ENCODE assay signal across 17 cellular contexts in the genomic region with DNA sequence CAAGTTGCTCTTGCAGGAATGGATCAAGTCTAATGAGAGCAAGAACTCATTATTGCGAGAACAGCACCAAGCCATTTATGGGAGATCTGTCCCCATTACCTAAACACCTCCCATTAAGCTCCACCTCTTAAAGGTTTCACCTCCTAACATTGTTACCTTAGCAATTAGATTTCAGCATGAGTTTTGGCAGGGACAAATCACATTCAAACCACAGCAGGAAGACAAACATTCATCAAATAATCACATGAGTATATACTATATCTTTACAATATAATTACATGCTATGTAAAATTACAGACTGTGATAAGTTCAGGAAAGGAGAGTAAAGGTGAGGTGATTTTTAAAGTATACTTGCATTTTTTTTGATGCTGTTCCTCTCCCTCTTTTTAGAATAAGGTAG. TPM values are rescaled to one million over a fixed set of nuclear protein-coding genes. Genes with fewer than 3 reads are reported as not detected.
DNase-seq lines count a peak whose midpoint lies in the region; ATAC-seq and TF ChIP-seq lines count a peak whose summit lies in the region.
"Had no signal": no experiment of that assay in that cellular context is flagged by ENCODE, and none has a peak within 500 bp of the region (broad histone marks: within the 10 kb centered on the region; RNA-seq: fewer than 3 reads in every experiment).

No MANE protein-coding gene starts in this region.

- no peak for TF ChIP-seq CTCF in PC-3 (conservative IDR thresholded peaks at IDR 0.05; ENCODE audit: low read depth, low read length)

- H3K27ac Mint-ChIP-seq in activated T-cell treated with anti-CD3 and anti-CD28 coated beads, Interleukin-2, amount 50 U/mL, for 72 hours, result no peak overlapping the region
- no peak overlapping the region for H3K27ac Mint-ChIP-seq in naive thymus-derived CD8-positive, alpha-beta T cell
- H3K27ac Mint-ChIP-seq: CD14-positive monocyte; CD4-positive, alpha-beta T cell; CD8-positive, alpha-beta memory T cell had no signal

- ATAC-seq in left colon, result peak; percentile 89
- ATAC-seq in PC-3, result no peak
- ATAC-seq in activated T-cell treated with anti-CD3 and anti-CD28 coated beads, Interleukin-2, amount 50 U/mL, for 72 hours (replicated peaks in 1 of 2), result no peak
- ATAC-seq in naive thymus-derived CD8-positive, alpha-beta T cell, result no peak

- intact Hi-C loops in left colon (cut with DNase I, micrococcal nuclease), result no loop called here
- intact Hi-C loops in PC-3 (cut with micrococcal nuclease), result no loop called here

- H3K79me2 ChIP-seq in PC-3 (ENCODE audit: low read length), result no peaks in the 10 kb centered on the region

- POLR2A ChIA-PET in PC-3 (lab: Charles Lee; ENCODE audit: unreplicated experiment), result no interaction called here
- POLR2A ChIA-PET in naive thymus-derived CD8-positive, alpha-beta T cell (lab: Charles Lee), result no interaction called here

- H3K4me3 Mint-ChIP-seq in activated T-cell treated with anti-CD3 and anti-CD28 coated beads, Interleukin-2, amount 50 U/mL, for 72 hours, result no peak overlapping the region
- H3K4me3 Mint-ChIP-seq in naive thymus-derived CD8-positive, alpha-beta T cell, result no peak overlapping the region
- H3K4me3 Mint-ChIP-seq: CD14-positive monocyte; CD4-positive, alpha-beta T cell; CD8-positive, alpha-beta memory T cell had no signal

- no peak overlapping the region for H2AFZ ChIP-seq in PC-3 (ENCODE audit: low read length)

- DNase-seq in NCI-H1417 treated with DMSO at 0.1 percent for 48 hours (lab: John Stamatoyannopoulos, UW) (peak; percentile 39), NCI-H69 (lab: John Stamatoyannopoulos, UW) (peak; percentile 91), left colon (no peak), PC-3 (no peak), NCI-H146 (lab: John Stamatoyannopoulos, UW) (no peak)
- no peak for DNase-seq in activated T-cell treated with anti-CD3 and anti-CD28 coated beads, Interleukin-2, amount 50 U/mL, for 72 hours
- no peak for DNase-seq in naive thymus-derived CD8-positive, alpha-beta T cell
- DNase-seq: BE2C; Calu3; CD4-positive, alpha-beta T cell; CD8-positive, alpha-beta memory T cell; DMS53; GF-D8; GOT3 had no signal

- no peaks in the 10 kb centered on the region for H3K4me1 Mint-ChIP-seq in activated T-cell treated with anti-CD3 and anti-CD28 coated beads, Interleukin-2, amount 50 U/mL, for 72 hours (ENCODE audit: low read depth)
- peaks cover 0 to 5% (median 4%) of the 10 kb centered on the region in 4 donors for H3K4me1 Mint-ChIP-seq in naive thymus-derived CD8-positive, alpha-beta T cell
- H3K4me1 Mint-ChIP-seq: CD14-positive monocyte had no signal

- H3K27me3 Mint-ChIP-seq in activated T-cell treated with anti-CD3 and anti-CD28 coated beads, Interleukin-2, amount 50 U/mL, for 72 hours (ENCODE audit: low read depth), result peaks cover 77% of the 10 kb centered on the region
- H3K27me3 Mint-ChIP-seq in naive thymus-derived CD8-positive, alpha-beta T cell, result peaks cover 54 to 82% (median 68%) of the 10 kb centered on the region in 5 donors

- H3K4me3 ChIP-seq in PC-3 (ENCODE audit: low read length), result no peak overlapping the region
- H3K4me3 ChIP-seq: BLaER1 treated with 17β-estradiol and CSF1 and Interleukin-3, amounts not matched to agents 10 nM and 100 nM; HAP-1 had no signal

- BruUV-seq in PC-3 (replicated peaks; lab: Mats Ljungman, UMichigan), result no TSS peak

- no peak overlapping the region for H3K27ac ChIP-seq in PC-3 (ENCODE audit: low read length)
- H3K27ac ChIP-seq: BLaER1 treated with 17β-estradiol and CSF1 and Interleukin-3, amounts not matched to agents 10 nM and 100 nM had no signal

- H3K27me3 ChIP-seq in PC-3 (ENCODE audit: low read length), result no peaks in the 10 kb centered on the region
- H3K27me3 ChIP-seq: BE2C had no signal

- H3K4me2 ChIP-seq in PC-3 (ENCODE audit: low read length), result no peak overlapping the region
- H3K4me2 ChIP-seq: BLaER1 treated with 17β-estradiol and CSF1 and Interleukin-3, amounts not matched to agents 10 nM and 100 nM had no signal

- peaks cover 3 to 7% of the 10 kb centered on the region in 2 donors for H3K9me3 Mint-ChIP-seq in activated T-cell treated with anti-CD3 and anti-CD28 coated beads, Interleukin-2, amount 50 U/mL, for 72 hours
- peaks cover 0 to 18% (median 4%) of the 10 kb centered on the region in 9 donors for H3K9me3 Mint-ChIP-seq in naive thymus-derived CD8-positive, alpha-beta T cell

- no peaks in the 10 kb centered on the region for H3F3A ChIP-seq in PC-3 (ENCODE audit: low read length, unreplicated experiment)

- no peaks in the 10 kb centered on the region for H3K9me2 ChIP-seq in PC-3 (replicated peaks; ENCODE audit: low read length)

- H3K36me3 Mint-ChIP-seq in activated T-cell treated with anti-CD3 and anti-CD28 coated beads, Interleukin-2, amount 50 U/mL, for 72 hours (ENCODE audit: insufficient read depth in 2 of 2), result peaks cover 2 to 3% of the 10 kb centered on the region in 2 donors
- H3K36me3 Mint-ChIP-seq in naive thymus-derived CD8-positive, alpha-beta T cell, result peaks cover 0 to 27% (median 2%) of the 10 kb centered on the region in 3 donors
- H3K36me3 Mint-ChIP-seq: CD14-positive monocyte had no signal

- H3K4me1 ChIP-seq in PC-3 (ENCODE audit: insufficient read depth, low read length), result peaks cover 11% of the 10 kb centered on the region
- H3K4me1 ChIP-seq: BE2C; BLaER1 treated with 17β-estradiol and CSF1 and Interleukin-3, amounts not matched to agents 10 nM and 100 nM; HAP-1 had no signal

- CTCF ChIA-PET in PC-3 (lab: Charles Lee), result no interaction called here

- no peak overlapping the region for H3K9ac ChIP-seq in PC-3 (ENCODE audit: low read length)
- H3K9ac ChIP-seq: BLaER1 treated with 17β-estradiol and CSF1 and Interleukin-3, amounts not matched to agents 10 nM and 100 nM had no signal

- no peaks in the 10 kb centered on the region for H3K36me3 ChIP-seq in PC-3 (ENCODE audit: low read depth, low read length)
- H3K36me3 ChIP-seq: BE2C; BLaER1 treated with 17β-estradiol and CSF1 and Interleukin-3, amounts not matched to agents 10 nM and 100 nM; HAP-1 had no signal

- no peaks in the 10 kb centered on the region for H3K9me3 ChIP-seq in PC-3 (ENCODE audit: low read length)
- H3K9me3 ChIP-seq: BE2C, HAP-1 had no signal

- H4K20me1 ChIP-seq in PC-3 (ENCODE audit: low read length), result no peaks in the 10 kb centered on the region

RNA-seq across cellular contexts. Expression of a gene that starts 6.6 kb away (rescaled TPM):
- 10 to 100 TPM; 43.0 to 51.3 TPM for total RNA-seq in left colon
- 70.2 and 148 TPM in 2 replicates for total RNA-seq in PC-3 (2014; rRNA removed)
- under 1 TPM; 0.31 to 0.35 TPM for total RNA-seq in activated T-cell treated with anti-CD3 and anti-CD28 coated beads, Interleukin-2, amount 50 U/mL, for 72 hours
- total RNA-seq in naive thymus-derived CD8-positive, alpha-beta T cell, result not detected
- polyA plus RNA-seq in naive thymus-derived CD8-positive, alpha-beta T cell, result not detected
- polyA plus RNA-seq: CD14-positive monocyte; CD8-positive, alpha-beta memory T cell had no signal

Comparison
In these comparisons a context has a peak if more than half of its experiments do, and no peak if none do; other contexts are left out.
1. DNase-seq: peak in NCI-H1417 treated with DMSO at 0.1 percent for 48 hours (single experiment) and NCI-H69 (single experiment); none in left colon (0 of 2), PC-3 (single experiment), activated T-cell treated with anti-CD3 and anti-CD28 coated beads, Interleukin-2, amount 50 U/mL, for 72 hours (0 of 2), naive thymus-derived CD8-positive, alpha-beta T cell (0 of 10) and NCI-H146 (single experiment).
2. RNA of a gene that starts 6.6 kb away (total RNA-seq): 70.2 to 148 TPM in PC-3 and 43.0 to 51.3 TPM in left colon; 0.31 to 0.35 TPM in activated T-cell treated with anti-CD3 and anti-CD28 coated beads, Interleukin-2, amount 50 U/mL, for 72 hours and not detected in naive thymus-derived CD8-positive, alpha-beta T cell; every median in the first group is over 10 times any median in the second.